8 cellular contexts compared by ENCODE assay signal in genomic region chr4:138199568-138200235, GRCh38. TPM values are rescaled to one million over a fixed set of nuclear protein-coding genes. Genes with fewer than 3 reads are reported as not detected.
DNase-seq lines count a peak whose midpoint lies in the region; ATAC-seq, FAIRE-seq and TF ChIP-seq lines count a peak whose summit lies in the region.

No MANE protein-coding gene starts in this region.

- peak overlapping the region; percentile 12; the same call in 1 of the 2 replicates for H3K4me3 ChIP-seq in GM08714 (ENCODE audit: low read length)
- H3K4me3 ChIP-seq in hepatocyte, result no peak overlapping the region
- no peak overlapping the region for H3K4me3 ChIP-seq in aorta (ENCODE audit: low read length in 2 of 2)

- H3K27me3 ChIP-seq in hepatocyte, result no peaks in the 10 kb centered on the region
- H3K27me3 ChIP-seq in aorta (ENCODE audit: control insufficient read depth in 1 of 2, insufficient read depth in 2 of 2, low read length in 1 of 2), result no peaks in the 10 kb centered on the region

- no peaks in the 10 kb centered on the region for H3K9me2 ChIP-seq in hepatocyte (replicated peaks; ENCODE audit: insufficient read depth)

- H3K27ac ChIP-seq in hepatocyte (peak overlapping the region; percentile 90), aorta (ENCODE audit: low read depth in 1 of 2, low read length in 2 of 2) (no peak overlapping the region)

- H3K79me2 ChIP-seq in hepatocyte, result no peaks in the 10 kb centered on the region

- H3K36me3 Mint-ChIP-seq in activated T-cell treated with anti-CD3 and anti-CD28 coated beads, Interleukin-2, amount 50 U/mL, for 4 hours (ENCODE audit: insufficient read depth), result no peaks in the 10 kb centered on the region

- peak overlapping the region; percentile 58 for H3K4me2 ChIP-seq in hepatocyte

- FAIRE-seq in HTR-8/SVneo (lab: Jason Lieb, UNC), result no peak

- H3K4me1 ChIP-seq in hepatocyte (ENCODE audit: insufficient read depth) (peaks cover 5% of the 10 kb centered on the region), aorta (ENCODE audit: control insufficient read depth in 1 of 2, insufficient read depth in 2 of 2, low read length in 2 of 2) (no peaks in the 10 kb centered on the region)

- ATAC-seq in GM21825 (IDR thresholded peaks at IDR 0.05; ENCODE audit: unreplicated experiment), result peak; percentile 70
- no peak for ATAC-seq in activated T-cell treated with anti-CD3 and anti-CD28 coated beads, Interleukin-2, amount 50 U/mL, for 4 hours
- no peak for ATAC-seq in aorta (ENCODE audit: low FRiP score)

- DNase-seq in NCI-H2029 treated with DMSO at 0.1 percent for 48 hours (lab: John Stamatoyannopoulos, UW) (peak; percentile 84), hepatocyte (ENCODE audit: low spot score) (peak; percentile 81), aorta (no peak), HTR-8/SVneo (ENCODE audit: insufficient read length, low spot score) (no peak)
- DNase-seq in activated T-cell treated with anti-CD3 and anti-CD28 coated beads, Interleukin-2, amount 50 U/mL, for 4 hours, result no peak
- no peak for DNase-seq in stimulated activated CD4-positive, alpha-beta T cell treated with anti-CD3 and anti-CD28 coated beads, Interleukin-2, amount 100 ng/mL, for 48 hours

- no peaks in the 10 kb centered on the region for H4K20me1 ChIP-seq in hepatocyte (ENCODE audit: insufficient read depth, poor library complexity, severe bottlenecking)

- no peaks in the 10 kb centered on the region for H3K27me3 Mint-ChIP-seq in activated T-cell treated with anti-CD3 and anti-CD28 coated beads, Interleukin-2, amount 50 U/mL, for 4 hours (ENCODE audit: low read depth)

- intact Hi-C loops in aorta (cut with DNase I), result no loop called here

- H3K4me1 Mint-ChIP-seq in activated T-cell treated with anti-CD3 and anti-CD28 coated beads, Interleukin-2, amount 50 U/mL, for 4 hours (ENCODE audit: low read depth), result no peaks in the 10 kb centered on the region

- no peak overlapping the region for H2AFZ ChIP-seq in hepatocyte

- whole genome bisulfite sequencing in hepatocyte (ENCODE audit: low lambda C conversion rate, missing lambda C conversion rate), result 47% methylated on average over 5 of the region's 5 CpGs
- WGBS in aorta, 2 donors, result 70 to 73% methylated on average over 5 of the region's 5 CpGs

- no peak overlapping the region for H3K4me3 Mint-ChIP-seq in activated T-cell treated with anti-CD3 and anti-CD28 coated beads, Interleukin-2, amount 50 U/mL, for 4 hours

- no peaks in the 10 kb centered on the region for H3K36me3 ChIP-seq in hepatocyte (replicated peaks; ENCODE audit: insufficient read depth, low read depth)
- H3K36me3 ChIP-seq in aorta (ENCODE audit: control insufficient read depth in 1 of 2, insufficient read depth in 2 of 2, low read length in 1 of 2), result no peaks in the 10 kb centered on the region

- TF ChIP-seq CTCF in hepatocyte (IDR thresholded peaks at IDR 0.05; ENCODE audit: poor library complexity), result no peak

- no peaks in the 10 kb centered on the region for H3K9me3 ChIP-seq in hepatocyte (ENCODE audit: low read depth)
- no peaks in the 10 kb centered on the region for H3K9me3 ChIP-seq in aorta (ENCODE audit: control insufficient read depth, low read length)

- no peaks in the 10 kb centered on the region for H3K9me3 Mint-ChIP-seq in activated T-cell treated with anti-CD3 and anti-CD28 coated beads, Interleukin-2, amount 50 U/mL, for 4 hours

RNA-seq across cellular contexts. Expression of gene SLC7A11, which starts 42.4 kb away (rescaled TPM):
- total RNA-seq in hepatocyte (24.3 and 26.1 TPM in 2 replicates), aorta (1 to 10 TPM in 1 of 2 donors, under 1 TPM in 1; 0.81 to 1.5 TPM)
- polyA plus RNA-seq in hepatocyte (5.1 and 5.3 TPM in 2 replicates), aorta (under 1 TPM; 0.13 to 0.20 TPM)
- total RNA-seq in activated T-cell treated with anti-CD3 and anti-CD28 coated beads, Interleukin-2, amount 50 U/mL, for 4 hours, result 1 to 10 TPM in 2 of 3 donors, under 1 TPM in 1; 0.63 to 1.2 (median 1.0) TPM

Comparison
In these comparisons a context has a peak if more than half of its experiments do, and no peak if none do; other contexts are left out.
1. DNase-seq: peak in NCI-H2029 treated with DMSO at 0.1 percent for 48 hours (single experiment) and hepatocyte (single experiment); none in activated T-cell treated with anti-CD3 and anti-CD28 coated beads, Interleukin-2, amount 50 U/mL, for 4 hours (single experiment), aorta (0 of 2), stimulated activated CD4-positive, alpha-beta T cell treated with anti-CD3 and anti-CD28 coated beads, Interleukin-2, amount 100 ng/mL, for 48 hours (0 of 2) and HTR-8/SVneo (single experiment).
2. RNA of gene SLC7A11, which starts 42.4 kb away (total RNA-seq): 24.3 to 26.1 TPM in hepatocyte; 0.81 to 1.5 TPM in aorta and 0.63 to 1.2 TPM in activated T-cell treated with anti-CD3 and anti-CD28 coated beads, Interleukin-2, amount 50 U/mL, for 4 hours; every median in the first group is over 10 times any median in the second.